In genomic region chr18:63178526-63178880, GRCh38 we compare ENCODE assay signal across 10 cellular contexts.
DNase-seq lines count a peak whose midpoint lies in the region; ATAC-seq, FAIRE-seq and TF ChIP-seq lines count a peak whose summit lies in the region.
"Had no signal": no experiment of that assay in that cellular context is flagged by ENCODE, and none has a peak within 500 bp of the region (broad histone marks: within the 10 kb centered on the region; RNA-seq: fewer than 3 reads in every experiment).

No MANE protein-coding gene starts in this region.

- intact Hi-C loops in gastrocnemius medialis (cut with DNase I; ENCODE audit: low total_unique reads), result loop anchor here (2.0 kb wide), 1 partner anchor 16 kb away; no protein-coding TSS in a partner anchor

- no peak for TF ChIP-seq POLR2A in gastrocnemius medialis (IDR thresholded peaks at IDR 0.05)

- no peak for TF ChIP-seq CTCF in fibroblast of villous mesenchyme (IDR thresholded peaks at IDR 0.05; ENCODE audit: insufficient read depth, low read depth, low read length)
- no peak for TF ChIP-seq CTCF in gastrocnemius medialis (IDR thresholded peaks at IDR 0.05 in 4 of 5, conservative IDR thresholded peaks at IDR 0.05 in 1 of 5)

- no peaks in the 10 kb centered on the region for H3K36me3 ChIP-seq in gastrocnemius medialis

- in situ Hi-C loops in gastrocnemius medialis (cut with MboI; ENCODE audit: low sequenced_read_pairs in 4 of 4), result no loop called here

- no peak for DNase-seq in GM18507 (ENCODE audit: extremely low spot score, insufficient read length, low read depth)
- peak; percentile 97 for DNase-seq in NCI-H69 (lab: John Stamatoyannopoulos, UW)
- peak; percentile 23 for DNase-seq in fibroblast of villous mesenchyme (ENCODE audit: low read depth)
- DNase-seq in gastrocnemius medialis, result peak; percentile 69 to 82
- no peak for DNase-seq in H4 (ENCODE audit: low spot score)
- DNase-seq in DMS53 treated with DMSO at 0.1 percent for 48 hours (lab: John Stamatoyannopoulos, UW; ENCODE audit: unreplicated experiment), result no peak
- DNase-seq in SW 1271 (lab: John Stamatoyannopoulos, UW), result no peak
- DNase-seq: NCI-H510A treated with DMSO at 0.1 percent for 48 hours; stimulated activated CD4-positive, alpha-beta T cell treated with anti-CD3 and anti-CD28 coated beads, Interleukin-4, amount 100 ng/mL, for 4 hours had no signal

- H3K27ac ChIP-seq in gastrocnemius medialis, result peak overlapping the region; percentile 65 to 82 (median 72)

- no peaks in the 10 kb centered on the region for H3K27me3 ChIP-seq in gastrocnemius medialis

- FAIRE-seq in GM18507 (lab: Jason Lieb, UNC), result peak; percentile 73

- H3K9me3 ChIP-seq in gastrocnemius medialis, result no peaks in the 10 kb centered on the region

- H3K4me3 ChIP-seq in fibroblast of villous mesenchyme (ENCODE audit: low read depth, low read length) (no peak overlapping the region), gastrocnemius medialis (peak overlapping the region; percentile 39 to 52 (median 47))

- H3K4me1 ChIP-seq in gastrocnemius medialis, result peaks cover 37 to 45% of the 10 kb centered on the region in 2 donors

- ATAC-seq in gastrocnemius medialis, result peak; percentile 68 to 76
- no peak for ATAC-seq in HG03469 (IDR thresholded peaks at IDR 0.05; ENCODE audit: unreplicated experiment)

Comparison
In these comparisons a context has a peak if more than half of its experiments do, and no peak if none do; other contexts are left out.
1. DNase-seq: peak in NCI-H69 (single experiment), fibroblast of villous mesenchyme (single experiment) and gastrocnemius medialis (2 of 2); none in GM18507 (single experiment), H4 (single experiment), DMS53 treated with DMSO at 0.1 percent for 48 hours (single experiment) and SW 1271 (0 of 2).